8 cellular contexts compared by ENCODE assay signal in genomic region chr3:32105291-32106131, GRCh38. TPM values are rescaled to one million over a fixed set of nuclear protein-coding genes. Genes with fewer than 3 reads are reported as not detected.
A peak's percentile ranks its signal among the peaks of the same experiment; 100 is the strongest.
DNase-seq lines count a peak whose midpoint lies in the region; ATAC-seq, FAIRE-seq and TF ChIP-seq lines count a peak whose summit lies in the region.

No MANE protein-coding gene starts in this region.

- H4K20me1 ChIP-seq in GM12878 (ENCODE audit: control insufficient read depth, insufficient read depth): no peaks in the 10 kb centered on the region

- in situ Hi-C loops in GM12878 (cut with MboI): no loop called here

- no peak for ATAC-seq in GM12878
- ATAC-seq in mucosa of descending colon: peak; percentile 42
- no peak for ATAC-seq in HG02763 (IDR thresholded peaks at IDR 0.05; ENCODE audit: unreplicated experiment)

- peak overlapping the region; percentile 98 for H3K4me2 ChIP-seq in GM12878 (ENCODE audit: control insufficient read depth, insufficient read depth)

- TF ChIP-seq POLR2A in GM12878 (IDR thresholded peaks at IDR 0.05; ENCODE audit: low read depth, low read length): no peak

- H2AFZ ChIP-seq in GM12878 (ENCODE audit: control insufficient read depth, low read depth, low read length): peak overlapping the region; percentile 98

- SMC1A ChIA-PET in GM12878 (lab: Charles Lee; ENCODE audit: uncharacterized antibody, unreplicated experiment): no interaction called here

- TF ChIP-seq CTCF in GM12878 (IDR thresholded peaks at IDR 0.05 in 2 of 3, conservative IDR thresholded peaks at IDR 0.05 in 1 of 3; ENCODE audit: control insufficient read depth in 2 of 3, extremely low read depth in 1 of 3, insufficient read depth in 1 of 3, low read depth in 3 of 3, low read length in 3 of 3) (no peak), mucosa of descending colon (IDR thresholded peaks at IDR 0.05) (no peak)

- BruUV-seq in GM12878 (replicated peaks; lab: Mats Ljungman, UMichigan): no TSS peak

- DNase-seq in A172 (ENCODE audit: low spot score) (peak; percentile 8), GM12878 (ENCODE audit: low read depth, low spot score) (no peak), mucosa of descending colon (peak in 1 of 3 donors; percentile 14), NCI-H2227 treated with DMSO at 0.1 percent for 48 hours (lab: John Stamatoyannopoulos, UW) (no peak), HPDE6-E6E7 (ENCODE audit: extremely low spot score) (no peak), NCI-H1105 (lab: John Stamatoyannopoulos, UW) (no peak)

- CTCF ChIA-PET in GM12878 (lab: Yijun Ruan, JAX): no interaction called here

- H3K36me3 ChIP-seq in HUES48 (ENCODE audit: control insufficient read depth, insufficient read depth, low read length) (no peaks in the 10 kb centered on the region), GM12878 (ENCODE audit: control insufficient read depth in 2 of 2, insufficient read depth in 2 of 2, low read length in 1 of 2) (no peaks in the 10 kb centered on the region), mucosa of descending colon (ENCODE audit: low read depth) (no peaks in the 10 kb centered on the region)

- no peak for FAIRE-seq in GM12878 (lab: Jason Lieb, UNC)

- no peak overlapping the region for H3K27ac ChIP-seq in HUES48 (ENCODE audit: low read depth, low read length)
- H3K27ac ChIP-seq in GM12878 (ENCODE audit: control insufficient read depth, insufficient read depth): no peak overlapping the region

- RAD21 ChIA-PET in GM12878 (lab: Charles Lee; ENCODE audit: unreplicated experiment): no interaction called here

- WGBS in GM12878 (ENCODE audit: insufficient coverage, insufficient replicate concordance, low lambda C conversion rate, missing lambda C conversion rate): 63% methylated on average over 7 of the region's 7 CpGs

- H3K79me2 ChIP-seq in GM12878 (ENCODE audit: control insufficient read depth, insufficient read depth, low read length): peaks cover 1% of the 10 kb centered on the region

- peak overlapping the region; percentile 39; the same call in 1 of the 2 replicates for H3K4me3 ChIP-seq in HUES48 (ENCODE audit: low read depth, low read length)
- no peak overlapping the region for H3K4me3 ChIP-seq in GM12878
- H3K4me3 ChIP-seq in mucosa of descending colon: no peak overlapping the region

- H3K9me3 ChIP-seq in HUES48 (ENCODE audit: control insufficient read depth, insufficient read depth, low read length): peaks cover 23% of the 10 kb centered on the region
- H3K9me3 ChIP-seq in GM12878 (replicated peaks; ENCODE audit: control insufficient read depth, insufficient read depth, low read length): no peaks in the 10 kb centered on the region; the same call in 2 of the 3 replicates
- peaks cover 16% of the 10 kb centered on the region for H3K9me3 ChIP-seq in mucosa of descending colon

- TF ChIP-seq EP300 in GM12878 (IDR thresholded peaks at IDR 0.05; ENCODE audit: borderline replicate concordance in 1 of 2, control insufficient read depth in 1 of 2, low read depth in 2 of 2, low read length in 2 of 2): no peak

- no peak for TF ChIP-seq RAD21 in GM12878 (IDR thresholded peaks at IDR 0.05; ENCODE audit: insufficient read depth, low read depth, low read length)

- peaks cover 19% of the 10 kb centered on the region for H3K27me3 ChIP-seq in HUES48 (ENCODE audit: control insufficient read depth, insufficient read depth, low read length)
- H3K27me3 ChIP-seq in GM12878 (replicated peaks in 1 of 2; ENCODE audit: control insufficient read depth in 2 of 2, insufficient read depth in 2 of 2, low read length in 1 of 2): no peaks in the 10 kb centered on the region

- POLR2A ChIA-PET in GM12878 (lab: Charles Lee): no interaction called here

- H3K4me1 ChIP-seq in HUES48 (ENCODE audit: control insufficient read depth, insufficient read depth, low read length): 0 out of 2 replicates have a peak, but pooled peaks cover 3% of the 10 kb centered on the region
- peaks cover 9% of the 10 kb centered on the region for H3K4me1 ChIP-seq in GM12878 (ENCODE audit: control insufficient read depth, insufficient read depth, low read length)
- H3K4me1 ChIP-seq in mucosa of descending colon (ENCODE audit: low read depth): peaks cover 29% of the 10 kb centered on the region

- intact Hi-C loops in GM12878 (cut with micrococcal nuclease; ENCODE audit: unreplicated experiment): no loop called here
- intact Hi-C loops in mucosa of descending colon (cut with DNase I, micrococcal nuclease): no loop called here

- H3K9ac ChIP-seq in HUES48 (ENCODE audit: low read depth, low read length) (no peak overlapping the region), GM12878 (ENCODE audit: control insufficient read depth, insufficient read depth, low read length) (no peak overlapping the region; the same call in 1 of the 2 replicates)

TF ChIP-seq in GM12878, 131 proteins besides CTCF, POLR2A, EP300 and RAD21 (continues in another document):
- TF ChIP-seq SMARCA5 (IDR thresholded peaks at IDR 0.05): no peak
- TF ChIP-seq TBL1XR1 (IDR thresholded peaks at IDR 0.05; ENCODE audit: low read depth, low read length): no peak
- TF ChIP-seq PAX5 (IDR thresholded peaks at IDR 0.05; ENCODE audit: borderline replicate concordance, low read depth, low read length): no peak
- TF ChIP-seq SUPT20H (IDR thresholded peaks at IDR 0.05; ENCODE audit: borderline replicate concordance, control insufficient read depth, low read depth, low read length): no peak
- TF ChIP-seq SIN3A (IDR thresholded peaks at IDR 0.05; ENCODE audit: low read depth, low read length): no peak
- no peak for TF ChIP-seq RELB (IDR thresholded peaks at IDR 0.05; ENCODE audit: low read depth)
- TF ChIP-seq, protein P1, sequence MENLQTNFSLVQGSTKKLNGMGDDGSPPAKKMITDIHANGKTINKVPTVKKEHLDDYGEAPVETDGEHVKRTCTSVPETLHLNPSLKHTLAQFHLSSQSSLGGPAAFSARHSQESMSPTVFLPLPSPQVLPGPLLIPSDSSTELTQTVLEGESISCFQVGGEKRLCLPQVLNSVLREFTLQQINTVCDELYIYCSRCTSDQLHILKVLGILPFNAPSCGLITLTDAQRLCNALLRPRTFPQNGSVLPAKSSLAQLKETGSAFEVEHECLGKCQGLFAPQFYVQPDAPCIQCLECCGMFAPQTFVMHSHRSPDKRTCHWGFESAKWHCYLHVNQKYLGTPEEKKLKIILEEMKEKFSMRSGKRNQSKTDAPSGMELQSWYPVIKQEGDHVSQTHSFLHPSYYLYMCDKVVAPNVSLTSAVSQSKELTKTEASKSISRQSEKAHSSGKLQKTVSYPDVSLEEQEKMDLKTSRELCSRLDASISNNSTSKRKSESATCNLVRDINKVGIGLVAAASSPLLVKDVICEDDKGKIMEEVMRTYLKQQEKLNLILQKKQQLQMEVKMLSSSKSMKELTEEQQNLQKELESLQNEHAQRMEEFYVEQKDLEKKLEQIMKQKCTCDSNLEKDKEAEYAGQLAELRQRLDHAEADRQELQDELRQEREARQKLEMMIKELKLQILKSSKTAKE (IDR thresholded peaks at IDR 0.05; ENCODE audit: low read depth, poor library complexity, severe bottlenecking): no peak
- TF ChIP-seq SMAD1 (IDR thresholded peaks at IDR 0.05; ENCODE audit: low read depth, partially characterized antibody): no peak
- TF ChIP-seq CEBPB (IDR thresholded peaks at IDR 0.05; ENCODE audit: borderline replicate concordance in 1 of 2, low read depth in 2 of 2, low read length in 2 of 2): no peak
- TF ChIP-seq ZNF384 (IDR thresholded peaks at IDR 0.05; ENCODE audit: borderline replicate concordance, low read depth, low read length): no peak
- TF ChIP-seq NFXL1 (IDR thresholded peaks at IDR 0.05; ENCODE audit: borderline replicate concordance): no peak
- TF ChIP-seq CHD1 (IDR thresholded peaks at IDR 0.05; ENCODE audit: low read depth, low read length): no peak
- no peak for TF ChIP-seq RUNX3 (IDR thresholded peaks at IDR 0.05; ENCODE audit: low read length)
- TF ChIP-seq FOXM1 (IDR thresholded peaks at IDR 0.05; ENCODE audit: low read depth, low read length): no peak

RNA-seq across cellular contexts. Expression of gene GPD1L, which starts 0.9 kb away (rescaled TPM):
- 19.9 and 24.3 TPM in 2 replicates for total RNA-seq in A172 (2014; rRNA removed; shearing (Covaris generic))
- 5.0 and 5.1 TPM in 2 replicates for total RNA-seq in GM12878 (2013; cell fraction: nucleolus; rRNA removed)
- total RNA-seq in GM12878 (2014; rRNA removed): 3.2 and 4.5 TPM in 2 replicates
- 3.8 and 4.7 TPM in 2 replicates for total RNA-seq in GM12878 (2014; rRNA removed; fragmentation: Illumina TruSeq; extraction: Trizol)
- total RNA-seq in GM12878 (2021): 3.7 and 5.1 TPM in 2 replicates
- polyA plus RNA-seq in GM12878 (2011; ENCODE audit: low read depth): 0.94 TPM
- polyA plus RNA-seq in GM12878 (2011; rRNA removed): 4.8 and 5.4 TPM in 2 replicates
- polyA plus RNA-seq in GM12878 (2011; cell fraction: cytosol; rRNA removed): 2.5 and 3.2 TPM in 2 replicates
- 5.2 TPM in 2 replicates for polyA plus RNA-seq in GM12878 (2011; cell fraction: nucleus; rRNA removed)
- 1.4 and 1.8 TPM in 2 replicates for polyA plus RNA-seq in GM12878 (2012)
- polyA plus RNA-seq in GM12878 (2014; fragmentation: Illumina TruSeq; extraction: Trizol): 4.4 and 4.9 TPM in 2 replicates
- 1 to 10 TPM in 1 of 2 experiments, under 1 TPM in 1; 0.77 to 1.0 TPM for polyA plus RNA-seq in GM12878 (2014; fragmentation: Nextera tagmentation; extraction: Ambion mirVana)
- polyA plus RNA-seq in GM12878 (2014; rRNA removed): 4.0 TPM in 2 replicates
- 1 to 10 TPM; 3.7 to 4.2 TPM for polyA plus RNA-seq in GM12878 (2016; fragmentation: Nextera tagmentation; extraction: Ambion mirVana)
- 3.1 and 4.1 TPM in 2 replicates for polyA minus RNA-seq in GM12878 (2011; rRNA and poly(A)+ RNA removed)
- 1.2 and 2.7 TPM in 2 replicates for polyA minus RNA-seq in GM12878 (2011; cell fraction: cytosol; rRNA and poly(A)+ RNA removed)
- polyA minus RNA-seq in GM12878 (2011; cell fraction: nucleus; rRNA and poly(A)+ RNA removed): 1.8 and 2.7 TPM in 2 replicates
- 100 to 1,000 TPM in 1 of 3 donors, 10 to 100 TPM in 2; 57.6 to 122 (median 72.1) TPM for total RNA-seq in mucosa of descending colon
